Comparison of ENCODE assay signal across 9 cellular contexts in the genomic region with DNA sequence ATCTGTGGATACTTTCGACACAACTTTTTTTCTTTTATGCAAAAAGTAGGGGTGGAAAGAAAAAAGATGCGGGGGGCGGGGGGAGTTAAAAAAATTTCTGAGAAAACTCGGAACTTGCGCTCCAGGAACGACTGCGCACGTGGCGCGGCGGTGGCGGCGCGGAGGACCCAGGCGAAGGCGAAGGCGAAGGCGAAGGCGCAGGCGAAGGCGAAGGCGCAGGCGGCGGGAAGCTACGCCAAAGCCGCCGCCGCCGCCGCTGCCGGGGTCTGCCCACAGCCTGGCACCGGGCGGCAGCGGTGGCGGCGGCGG. TPM values are rescaled to one million over a fixed set of nuclear protein-coding genes. Genes with fewer than 3 reads are reported as not detected.
DNase-seq lines count a peak whose midpoint lies in the region; ATAC-seq and TF ChIP-seq lines count a peak whose summit lies in the region.
"Had no signal": no experiment of that assay in that cellular context is flagged by ENCODE, and none has a peak within 500 bp of the region (broad histone marks: within the 10 kb centered on the region; RNA-seq: fewer than 3 reads in every experiment).

No MANE protein-coding gene starts in this region.

- H3K27ac Mint-ChIP-seq in IgD-negative memory B cell: peak overlapping the region; percentile 81 to 99 (median 84)
- H3K27ac Mint-ChIP-seq in effector memory CD8-positive, alpha-beta T cell: peak overlapping the region in 1 of 2 donors; percentile 87
- H3K27ac Mint-ChIP-seq in progenitor cell of endocrine pancreas: no peak overlapping the region

- no peak for TF ChIP-seq CTCF in progenitor cell of endocrine pancreas (IDR thresholded peaks at IDR 0.05; ENCODE audit: unreplicated experiment)

- H3K4me3 Mint-ChIP-seq in IgD-negative memory B cell: no peak overlapping the region
- peak overlapping the region; percentile 49 to 74 for H3K4me3 Mint-ChIP-seq in effector memory CD8-positive, alpha-beta T cell
- H3K4me3 Mint-ChIP-seq in progenitor cell of endocrine pancreas (ENCODE audit: low read depth): peak overlapping the region; percentile 65

- H3K36me3 Mint-ChIP-seq in IgD-negative memory B cell (no peaks in the 10 kb centered on the region), progenitor cell of endocrine pancreas (ENCODE audit: insufficient read depth) (no peaks in the 10 kb centered on the region)
- peaks cover 33% of the 10 kb centered on the region for H3K36me3 Mint-ChIP-seq in effector memory CD8-positive, alpha-beta T cell (ENCODE audit: insufficient read depth)

- H3K9me3 Mint-ChIP-seq in IgD-negative memory B cell (peaks cover 0 to 21% (median 7%) of the 10 kb centered on the region in 3 donors), progenitor cell of endocrine pancreas (ENCODE audit: low read depth) (no peaks in the 10 kb centered on the region)
- no peaks in the 10 kb centered on the region for H3K9me3 Mint-ChIP-seq in effector memory CD8-positive, alpha-beta T cell

- peak; percentile 33 for ATAC-seq in effector memory CD8-positive, alpha-beta T cell (replicated peaks)
- ATAC-seq in GM21723 (IDR thresholded peaks at IDR 0.05; ENCODE audit: unreplicated experiment): no peak

- peak; percentile 61 for DNase-seq in COLO668 (lab: John Stamatoyannopoulos, UW; ENCODE audit: unreplicated experiment)
- DNase-seq in effector memory CD8-positive, alpha-beta T cell: no peak
- DNase-seq in progenitor cell of endocrine pancreas (ENCODE audit: low spot score, unreplicated experiment): no peak
- DNase-seq in caudate nucleus (lab: John Stamatoyannopoulos, UW): no peak
- DNase-seq in KG1 (lab: John Stamatoyannopoulos, UW): no peak
- DNase-seq: NCI-H2029 treated with DMSO at 0.1 percent for 48 hours had no signal

- no peak overlapping the region for H3K27ac ChIP-seq in caudate nucleus (ENCODE audit: low read depth, low read length)

- H3K4me1 Mint-ChIP-seq in IgD-negative memory B cell (peaks cover 2 to 17% (median 10%) of the 10 kb centered on the region in 3 donors), progenitor cell of endocrine pancreas (ENCODE audit: low read depth) (peaks cover 11% of the 10 kb centered on the region)
- H3K4me1 Mint-ChIP-seq in effector memory CD8-positive, alpha-beta T cell (ENCODE audit: low read depth in 2 of 2): peaks cover 15 to 21% of the 10 kb centered on the region in 2 donors

- H3K27me3 Mint-ChIP-seq in IgD-negative memory B cell: peaks cover 74% of the 10 kb centered on the region
- H3K27me3 Mint-ChIP-seq in effector memory CD8-positive, alpha-beta T cell: peaks cover 89 to 100% of the 10 kb centered on the region in 2 donors
- peaks cover 92% of the 10 kb centered on the region for H3K27me3 Mint-ChIP-seq in progenitor cell of endocrine pancreas

RNA-seq across cellular contexts. Expression of gene BARHL2, which starts 0.2 kb away (rescaled TPM):
- not detected for polyA plus RNA-seq in IgD-negative memory B cell
- total RNA-seq in progenitor cell of endocrine pancreas: not detected in 2 replicates
- total RNA-seq: subcutaneous adipose tissue had no signal

Comparison
In these comparisons a context has a peak if more than half of its experiments do, and no peak if none do; other contexts are left out.
1. H3K4me3 Mint-ChIP-seq: peak in effector memory CD8-positive, alpha-beta T cell (2 of 2) and progenitor cell of endocrine pancreas (single experiment); none in IgD-negative memory B cell (0 of 4).